Comparison of ENCODE assay signal across 1 cellular context in genomic region chr20:57844626-57845596, GRCh38.
TF ChIP-seq lines count a peak whose summit lies in the region.

No MANE protein-coding gene starts in this region.

TF ChIP-seq in IMR-90, 13 proteins besides CTCF, POLR2A, EP300 and RAD21 (continued from another document):
- TF ChIP-seq MXI1 (IDR thresholded peaks at IDR 0.05; ENCODE audit: borderline replicate concordance, low read depth, low read length) (no peak), RCOR1 (IDR thresholded peaks at IDR 0.05; ENCODE audit: insufficient replicate concordance, low read length) (no peak), ELK1 (IDR thresholded peaks at IDR 0.05; ENCODE audit: borderline replicate concordance, low read depth, low read length) (no peak), BHLHE40 (IDR thresholded peaks at IDR 0.05; ENCODE audit: low read depth, low read length) (no peak), MAFK (IDR thresholded peaks at IDR 0.05; ENCODE audit: low read depth, low read length) (no peak), CEBPB (IDR thresholded peaks at IDR 0.05; ENCODE audit: low read depth, low read length) (no peak), USF2 (IDR thresholded peaks at IDR 0.05; ENCODE audit: low read depth, low read length) (no peak), FOS (IDR thresholded peaks at IDR 0.05; ENCODE audit: low read depth, low read length) (no peak)
